ENCODE assay signal across 1 cellular context in the genomic region with DNA sequence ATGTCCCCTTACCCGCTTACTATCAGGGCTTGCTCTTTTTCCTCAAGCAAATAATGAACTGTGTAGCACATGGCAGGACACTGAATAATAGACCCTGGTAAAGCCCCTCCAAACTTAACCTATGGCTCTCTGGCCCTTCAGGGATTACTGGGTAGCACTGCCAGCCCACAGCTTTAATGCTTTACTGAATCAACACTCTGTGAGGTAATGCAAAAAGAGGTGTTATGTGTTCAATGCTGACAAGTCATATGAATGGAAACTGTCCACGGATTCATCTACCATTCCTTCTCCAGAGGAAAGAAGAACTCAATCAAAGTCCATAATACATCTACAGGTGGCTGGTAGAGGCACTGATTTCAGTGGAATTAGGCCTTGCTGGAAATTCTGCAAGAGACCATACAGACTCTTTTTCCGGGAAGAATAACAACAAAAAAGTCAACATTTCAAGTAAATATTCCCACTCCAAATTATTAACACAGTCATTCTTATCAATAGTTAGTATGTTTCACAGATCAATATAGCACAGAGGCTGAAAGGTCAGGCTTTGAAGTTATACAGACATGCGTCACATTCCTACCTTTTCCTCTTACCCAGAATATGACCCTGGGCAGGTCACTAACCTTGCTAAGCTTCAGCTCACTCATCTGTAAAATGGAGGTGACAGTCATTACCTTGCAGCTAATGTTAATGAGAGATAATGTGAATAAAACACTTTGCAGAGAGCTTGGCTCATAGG.
TF ChIP-seq lines count a peak whose summit lies in the region.

No MANE protein-coding gene starts in this region.

TF ChIP-seq in HepG2, 621 proteins besides CTCF, POLR2A, EP300 and RAD21 (continued from another document and continues in another):
- TF ChIP-seq, protein P1, sequence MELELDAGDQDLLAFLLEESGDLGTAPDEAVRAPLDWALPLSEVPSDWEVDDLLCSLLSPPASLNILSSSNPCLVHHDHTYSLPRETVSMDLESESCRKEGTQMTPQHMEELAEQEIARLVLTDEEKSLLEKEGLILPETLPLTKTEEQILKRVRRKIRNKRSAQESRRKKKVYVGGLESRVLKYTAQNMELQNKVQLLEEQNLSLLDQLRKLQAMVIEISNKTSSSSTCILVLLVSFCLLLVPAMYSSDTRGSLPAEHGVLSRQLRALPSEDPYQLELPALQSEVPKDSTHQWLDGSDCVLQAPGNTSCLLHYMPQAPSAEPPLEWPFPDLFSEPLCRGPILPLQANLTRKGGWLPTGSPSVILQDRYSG (CRISPR knock-in tag; IDR thresholded peaks at IDR 0.05) = no peak
- TF ChIP-seq SAP130 (CRISPR knock-in tag; IDR thresholded peaks at IDR 0.05; ENCODE audit: low read depth) (peak; percentile 87), MAFK (conservative IDR thresholded peaks at IDR 0.05 in 1 of 2, IDR thresholded peaks at IDR 0.05 in 1 of 2; ENCODE audit: low read length in 2 of 2) (no peak), RFXAP (CRISPR knock-in tag; IDR thresholded peaks at IDR 0.05; ENCODE audit: borderline replicate concordance) (peak; percentile 65; the same call in 1 of the 2 replicates), ZNF713 (CRISPR knock-in tag; IDR thresholded peaks at IDR 0.05) (no peak), MATR3 (CRISPR knock-in tag; IDR thresholded peaks at IDR 0.05) (no peak), ZNF7 (CRISPR knock-in tag; IDR thresholded peaks at IDR 0.05) (no peak), NCOA1 (CRISPR knock-in tag; IDR thresholded peaks at IDR 0.05) (0 out of 2 replicates have a peak, but pooled peaks have one; percentile 15), ZNF773 (CRISPR knock-in tag; IDR thresholded peaks at IDR 0.05; ENCODE audit: borderline replicate concordance) (no peak), HCFC1 (IDR thresholded peaks at IDR 0.05; ENCODE audit: low read depth, low read length) (no peak), RFX3 (CRISPR knock-in tag; IDR thresholded peaks at IDR 0.05) (no peak; the same call in 1 of the 2 replicates), TAF15 (IDR thresholded peaks at IDR 0.05; ENCODE audit: low read depth, low read length, poor library complexity, severe bottlenecking) (no peak), PTBP1 (IDR thresholded peaks at IDR 0.05; ENCODE audit: low read depth, low read length, poor library complexity, severe bottlenecking) (no peak), RARG (CRISPR knock-in tag; IDR thresholded peaks at IDR 0.05; ENCODE audit: low read depth) (no peak), SALL1 (CRISPR knock-in tag; IDR thresholded peaks at IDR 0.05) (peak; percentile 77; the same call in 1 of the 2 replicates), SNAPC2 (CRISPR knock-in tag; IDR thresholded peaks at IDR 0.05) (peak; percentile 76), ZBTB42 (CRISPR knock-in tag; IDR thresholded peaks at IDR 0.05) (no peak), ETV5 (CRISPR knock-in tag; IDR thresholded peaks at IDR 0.05; ENCODE audit: borderline replicate concordance) (peak; percentile 84; the same call in 1 of the 2 replicates), ZNF788 (CRISPR knock-in tag; IDR thresholded peaks at IDR 0.05; ENCODE audit: borderline replicate concordance) (peak; percentile 48; the same call in 1 of the 2 replicates), NR1H2 (CRISPR knock-in tag; IDR thresholded peaks at IDR 0.05; ENCODE audit: borderline replicate concordance, low read depth) (no peak), NFYC (CRISPR knock-in tag; IDR thresholded peaks at IDR 0.05) (0 out of 2 replicates have a peak, but pooled peaks have one; percentile 11), TAF1 (CRISPR knock-in tag; IDR thresholded peaks at IDR 0.05) (no peak), MEIS2 (CRISPR knock-in tag; IDR thresholded peaks at IDR 0.05) (peak; percentile 92), KLF13 (CRISPR knock-in tag; IDR thresholded peaks at IDR 0.05) (no peak), ZNF878 (CRISPR knock-in tag; IDR thresholded peaks at IDR 0.05) (peak; percentile 67; the same call in 1 of the 2 replicates), ZFP41 (CRISPR knock-in tag; IDR thresholded peaks at IDR 0.05; ENCODE audit: borderline replicate concordance) (no peak), NCOR1 (IDR thresholded peaks at IDR 0.05; ENCODE audit: borderline replicate concordance, low read length) (peak; percentile 97), NFKB2 (CRISPR knock-in tag; IDR thresholded peaks at IDR 0.05; ENCODE audit: borderline replicate concordance) (no peak), NFRKB (IDR thresholded peaks at IDR 0.05) (no peak), ZNF343 (CRISPR knock-in tag; IDR thresholded peaks at IDR 0.05) (no peak), FOXO1 (CRISPR knock-in tag; IDR thresholded peaks at IDR 0.05) (peak; percentile 94), ZNF549 (CRISPR knock-in tag; IDR thresholded peaks at IDR 0.05) (no peak), JUNB (CRISPR knock-in tag; IDR thresholded peaks at IDR 0.05; ENCODE audit: borderline replicate concordance) (no peak; the same call in 1 of the 2 replicates), GZF1 (CRISPR knock-in tag; IDR thresholded peaks at IDR 0.05) (no peak)
- TF ChIP-seq, protein P2, sequence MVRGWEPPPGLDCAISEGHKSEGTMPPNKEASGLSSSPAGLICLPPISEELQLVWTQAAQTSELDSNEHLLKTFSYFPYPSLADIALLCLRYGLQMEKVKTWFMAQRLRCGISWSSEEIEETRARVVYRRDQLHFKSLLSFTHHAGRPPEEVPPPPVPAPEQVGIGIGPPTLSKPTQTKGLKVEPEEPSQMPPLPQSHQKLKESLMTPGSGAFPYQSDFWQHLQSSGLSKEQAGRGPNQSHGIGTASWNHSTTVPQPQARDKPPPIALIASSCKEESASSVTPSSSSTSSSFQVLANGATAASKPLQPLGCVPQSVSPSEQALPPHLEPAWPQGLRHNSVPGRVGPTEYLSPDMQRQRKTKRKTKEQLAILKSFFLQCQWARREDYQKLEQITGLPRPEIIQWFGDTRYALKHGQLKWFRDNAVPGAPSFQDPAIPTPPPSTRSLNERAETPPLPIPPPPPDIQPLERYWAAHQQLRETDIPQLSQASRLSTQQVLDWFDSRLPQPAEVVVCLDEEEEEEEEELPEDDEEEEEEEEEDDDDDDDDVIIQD (CRISPR knock-in tag; IDR thresholded peaks at IDR 0.05; ENCODE audit: low read depth) = peak; percentile 90
- TF ChIP-seq, protein P3, sequence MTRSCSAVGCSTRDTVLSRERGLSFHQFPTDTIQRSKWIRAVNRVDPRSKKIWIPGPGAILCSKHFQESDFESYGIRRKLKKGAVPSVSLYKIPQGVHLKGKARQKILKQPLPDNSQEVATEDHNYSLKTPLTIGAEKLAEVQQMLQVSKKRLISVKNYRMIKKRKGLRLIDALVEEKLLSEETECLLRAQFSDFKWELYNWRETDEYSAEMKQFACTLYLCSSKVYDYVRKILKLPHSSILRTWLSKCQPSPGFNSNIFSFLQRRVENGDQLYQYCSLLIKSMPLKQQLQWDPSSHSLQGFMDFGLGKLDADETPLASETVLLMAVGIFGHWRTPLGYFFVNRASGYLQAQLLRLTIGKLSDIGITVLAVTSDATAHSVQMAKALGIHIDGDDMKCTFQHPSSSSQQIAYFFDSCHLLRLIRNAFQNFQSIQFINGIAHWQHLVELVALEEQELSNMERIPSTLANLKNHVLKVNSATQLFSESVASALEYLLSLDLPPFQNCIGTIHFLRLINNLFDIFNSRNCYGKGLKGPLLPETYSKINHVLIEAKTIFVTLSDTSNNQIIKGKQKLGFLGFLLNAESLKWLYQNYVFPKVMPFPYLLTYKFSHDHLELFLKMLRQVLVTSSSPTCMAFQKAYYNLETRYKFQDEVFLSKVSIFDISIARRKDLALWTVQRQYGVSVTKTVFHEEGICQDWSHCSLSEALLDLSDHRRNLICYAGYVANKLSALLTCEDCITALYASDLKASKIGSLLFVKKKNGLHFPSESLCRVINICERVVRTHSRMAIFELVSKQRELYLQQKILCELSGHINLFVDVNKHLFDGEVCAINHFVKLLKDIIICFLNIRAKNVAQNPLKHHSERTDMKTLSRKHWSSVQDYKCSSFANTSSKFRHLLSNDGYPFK (CRISPR knock-in tag; IDR thresholded peaks at IDR 0.05; ENCODE audit: borderline replicate concordance) = no peak
- TF ChIP-seq, protein P4, sequence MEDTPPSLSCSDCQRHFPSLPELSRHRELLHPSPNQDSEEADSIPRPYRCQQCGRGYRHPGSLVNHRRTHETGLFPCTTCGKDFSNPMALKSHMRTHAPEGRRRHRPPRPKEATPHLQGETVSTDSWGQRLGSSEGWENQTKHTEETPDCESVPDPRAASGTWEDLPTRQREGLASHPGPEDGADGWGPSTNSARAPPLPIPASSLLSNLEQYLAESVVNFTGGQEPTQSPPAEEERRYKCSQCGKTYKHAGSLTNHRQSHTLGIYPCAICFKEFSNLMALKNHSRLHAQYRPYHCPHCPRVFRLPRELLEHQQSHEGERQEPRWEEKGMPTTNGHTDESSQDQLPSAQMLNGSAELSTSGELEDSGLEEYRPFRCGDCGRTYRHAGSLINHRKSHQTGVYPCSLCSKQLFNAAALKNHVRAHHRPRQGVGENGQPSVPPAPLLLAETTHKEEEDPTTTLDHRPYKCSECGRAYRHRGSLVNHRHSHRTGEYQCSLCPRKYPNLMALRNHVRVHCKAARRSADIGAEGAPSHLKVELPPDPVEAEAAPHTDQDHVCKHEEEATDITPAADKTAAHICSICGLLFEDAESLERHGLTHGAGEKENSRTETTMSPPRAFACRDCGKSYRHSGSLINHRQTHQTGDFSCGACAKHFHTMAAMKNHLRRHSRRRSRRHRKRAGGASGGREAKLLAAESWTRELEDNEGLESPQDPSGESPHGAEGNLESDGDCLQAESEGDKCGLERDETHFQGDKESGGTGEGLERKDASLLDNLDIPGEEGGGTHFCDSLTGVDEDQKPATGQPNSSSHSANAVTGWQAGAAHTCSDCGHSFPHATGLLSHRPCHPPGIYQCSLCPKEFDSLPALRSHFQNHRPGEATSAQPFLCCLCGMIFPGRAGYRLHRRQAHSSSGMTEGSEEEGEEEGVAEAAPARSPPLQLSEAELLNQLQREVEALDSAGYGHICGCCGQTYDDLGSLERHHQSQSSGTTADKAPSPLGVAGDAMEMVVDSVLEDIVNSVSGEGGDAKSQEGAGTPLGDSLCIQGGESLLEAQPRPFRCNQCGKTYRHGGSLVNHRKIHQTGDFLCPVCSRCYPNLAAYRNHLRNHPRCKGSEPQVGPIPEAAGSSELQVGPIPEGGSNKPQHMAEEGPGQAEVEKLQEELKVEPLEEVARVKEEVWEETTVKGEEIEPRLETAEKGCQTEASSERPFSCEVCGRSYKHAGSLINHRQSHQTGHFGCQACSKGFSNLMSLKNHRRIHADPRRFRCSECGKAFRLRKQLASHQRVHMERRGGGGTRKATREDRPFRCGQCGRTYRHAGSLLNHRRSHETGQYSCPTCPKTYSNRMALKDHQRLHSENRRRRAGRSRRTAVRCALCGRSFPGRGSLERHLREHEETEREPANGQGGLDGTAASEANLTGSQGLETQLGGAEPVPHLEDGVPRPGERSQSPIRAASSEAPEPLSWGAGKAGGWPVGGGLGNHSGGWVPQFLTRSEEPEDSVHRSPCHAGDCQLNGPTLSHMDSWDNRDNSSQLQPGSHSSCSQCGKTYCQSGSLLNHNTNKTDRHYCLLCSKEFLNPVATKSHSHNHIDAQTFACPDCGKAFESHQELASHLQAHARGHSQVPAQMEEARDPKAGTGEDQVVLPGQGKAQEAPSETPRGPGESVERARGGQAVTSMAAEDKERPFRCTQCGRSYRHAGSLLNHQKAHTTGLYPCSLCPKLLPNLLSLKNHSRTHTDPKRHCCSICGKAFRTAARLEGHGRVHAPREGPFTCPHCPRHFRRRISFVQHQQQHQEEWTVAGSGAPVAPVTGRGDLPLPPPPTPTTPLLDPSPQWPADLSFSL (CRISPR knock-in tag; IDR thresholded peaks at IDR 0.05) = no peak
- TF ChIP-seq, protein P5, sequence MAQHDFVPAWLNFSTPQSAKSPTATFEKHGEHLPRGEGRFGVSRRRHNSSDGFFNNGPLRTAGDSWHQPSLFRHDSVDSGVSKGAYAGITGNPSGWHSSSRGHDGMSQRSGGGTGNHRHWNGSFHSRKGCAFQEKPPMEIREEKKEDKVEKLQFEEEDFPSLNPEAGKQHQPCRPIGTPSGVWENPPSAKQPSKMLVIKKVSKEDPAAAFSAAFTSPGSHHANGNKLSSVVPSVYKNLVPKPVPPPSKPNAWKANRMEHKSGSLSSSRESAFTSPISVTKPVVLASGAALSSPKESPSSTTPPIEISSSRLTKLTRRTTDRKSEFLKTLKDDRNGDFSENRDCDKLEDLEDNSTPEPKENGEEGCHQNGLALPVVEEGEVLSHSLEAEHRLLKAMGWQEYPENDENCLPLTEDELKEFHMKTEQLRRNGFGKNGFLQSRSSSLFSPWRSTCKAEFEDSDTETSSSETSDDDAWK (CRISPR knock-in tag; IDR thresholded peaks at IDR 0.05) = no peak
- TF ChIP-seq, protein P6, sequence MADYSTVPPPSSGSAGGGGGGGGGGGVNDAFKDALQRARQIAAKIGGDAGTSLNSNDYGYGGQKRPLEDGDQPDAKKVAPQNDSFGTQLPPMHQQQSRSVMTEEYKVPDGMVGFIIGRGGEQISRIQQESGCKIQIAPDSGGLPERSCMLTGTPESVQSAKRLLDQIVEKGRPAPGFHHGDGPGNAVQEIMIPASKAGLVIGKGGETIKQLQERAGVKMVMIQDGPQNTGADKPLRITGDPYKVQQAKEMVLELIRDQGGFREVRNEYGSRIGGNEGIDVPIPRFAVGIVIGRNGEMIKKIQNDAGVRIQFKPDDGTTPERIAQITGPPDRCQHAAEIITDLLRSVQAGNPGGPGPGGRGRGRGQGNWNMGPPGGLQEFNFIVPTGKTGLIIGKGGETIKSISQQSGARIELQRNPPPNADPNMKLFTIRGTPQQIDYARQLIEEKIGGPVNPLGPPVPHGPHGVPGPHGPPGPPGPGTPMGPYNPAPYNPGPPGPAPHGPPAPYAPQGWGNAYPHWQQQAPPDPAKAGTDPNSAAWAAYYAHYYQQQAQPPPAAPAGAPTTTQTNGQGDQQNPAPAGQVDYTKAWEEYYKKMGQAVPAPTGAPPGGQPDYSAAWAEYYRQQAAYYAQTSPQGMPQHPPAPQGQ (CRISPR knock-in tag; IDR thresholded peaks at IDR 0.05; ENCODE audit: borderline replicate concordance) = no peak
- TF ChIP-seq, protein P7, sequence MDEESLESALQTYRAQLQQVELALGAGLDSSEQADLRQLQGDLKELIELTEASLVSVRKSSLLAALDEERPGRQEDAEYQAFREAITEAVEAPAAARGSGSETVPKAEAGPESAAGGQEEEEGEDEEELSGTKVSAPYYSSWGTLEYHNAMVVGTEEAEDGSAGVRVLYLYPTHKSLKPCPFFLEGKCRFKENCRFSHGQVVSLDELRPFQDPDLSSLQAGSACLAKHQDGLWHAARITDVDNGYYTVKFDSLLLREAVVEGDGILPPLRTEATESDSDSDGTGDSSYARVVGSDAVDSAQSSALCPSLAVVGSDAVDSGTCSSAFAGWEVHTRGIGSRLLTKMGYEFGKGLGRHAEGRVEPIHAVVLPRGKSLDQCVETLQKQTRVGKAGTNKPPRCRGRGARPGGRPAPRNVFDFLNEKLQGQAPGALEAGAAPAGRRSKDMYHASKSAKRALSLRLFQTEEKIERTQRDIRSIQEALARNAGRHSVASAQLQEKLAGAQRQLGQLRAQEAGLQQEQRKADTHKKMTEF (CRISPR knock-in tag; IDR thresholded peaks at IDR 0.05) = peak; percentile 98
- TF ChIP-seq, protein P8, sequence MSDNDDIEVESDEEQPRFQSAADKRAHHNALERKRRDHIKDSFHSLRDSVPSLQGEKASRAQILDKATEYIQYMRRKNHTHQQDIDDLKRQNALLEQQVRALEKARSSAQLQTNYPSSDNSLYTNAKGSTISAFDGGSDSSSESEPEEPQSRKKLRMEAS (IDR thresholded peaks at IDR 0.05) = 0 out of 2 replicates have a peak, but pooled peaks have one; percentile 17
- TF ChIP-seq, protein P9, sequence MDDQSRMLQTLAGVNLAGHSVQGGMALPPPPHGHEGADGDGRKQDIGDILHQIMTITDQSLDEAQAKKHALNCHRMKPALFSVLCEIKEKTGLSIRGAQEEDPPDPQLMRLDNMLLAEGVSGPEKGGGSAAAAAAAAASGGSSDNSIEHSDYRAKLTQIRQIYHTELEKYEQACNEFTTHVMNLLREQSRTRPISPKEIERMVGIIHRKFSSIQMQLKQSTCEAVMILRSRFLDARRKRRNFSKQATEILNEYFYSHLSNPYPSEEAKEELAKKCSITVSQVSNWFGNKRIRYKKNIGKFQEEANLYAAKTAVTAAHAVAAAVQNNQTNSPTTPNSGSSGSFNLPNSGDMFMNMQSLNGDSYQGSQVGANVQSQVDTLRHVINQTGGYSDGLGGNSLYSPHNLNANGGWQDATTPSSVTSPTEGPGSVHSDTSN (CRISPR knock-in tag; IDR thresholded peaks at IDR 0.05; ENCODE audit: borderline replicate concordance) = no peak
